In genomic region chrX:41352329-41352801, GRCh38 we compare ENCODE assay signal across 14 cellular contexts. TPM values are rescaled to one million over a fixed set of nuclear protein-coding genes. Genes with fewer than 3 reads are reported as not detected.
DNase-seq lines count a peak whose midpoint lies in the region; ATAC-seq and TF ChIP-seq lines count a peak whose summit lies in the region.
"Had no signal": no experiment of that assay in that cellular context is flagged by ENCODE, and none has a peak within 500 bp of the region (broad histone marks: within the 10 kb centered on the region; RNA-seq: fewer than 3 reads in every experiment).

No MANE protein-coding gene starts in this region.

- no peaks in the 10 kb centered on the region for H3K9me3 Mint-ChIP-seq in activated CD4-positive, alpha-beta T cell treated with anti-CD3 and anti-CD28 coated beads for 36 hours (ENCODE audit: low read depth)
- H3K9me3 Mint-ChIP-seq in activated T-helper 1 cell treated with anti-CD3 and anti-CD28 coated beads, Interleukin-12 subunit alpha, Interleukin-12 subunit beta, Interleukin-2, Interleukin-4 antibody, amounts not matched to agents 30 ng/mL and 10 ng/mL and 1 ng/mL, durations not matched to agents 14 hours and 24 hours and 36 hours = no peaks in the 10 kb centered on the region
- peaks cover 12% of the 10 kb centered on the region for H3K9me3 Mint-ChIP-seq in mesothelial cell of epicardium

- peak overlapping the region; percentile 59 for H3K27ac Mint-ChIP-seq in activated CD4-positive, alpha-beta T cell treated with anti-CD3 and anti-CD28 coated beads for 36 hours
- peak overlapping the region; percentile 53 for H3K27ac Mint-ChIP-seq in activated T-helper 1 cell treated with anti-CD3 and anti-CD28 coated beads, Interleukin-12 subunit alpha, Interleukin-12 subunit beta, Interleukin-2, Interleukin-4 antibody, amounts not matched to agents 30 ng/mL and 10 ng/mL and 1 ng/mL, durations not matched to agents 14 hours and 24 hours and 36 hours
- peak overlapping the region; percentile 11 for H3K27ac Mint-ChIP-seq in mesothelial cell of epicardium

- H3K4me3 Mint-ChIP-seq in activated CD4-positive, alpha-beta T cell treated with anti-CD3 and anti-CD28 coated beads for 36 hours = no peak overlapping the region
- H3K4me3 Mint-ChIP-seq in activated T-helper 1 cell treated with anti-CD3 and anti-CD28 coated beads, Interleukin-12 subunit alpha, Interleukin-12 subunit beta, Interleukin-2, Interleukin-4 antibody, amounts not matched to agents 30 ng/mL and 10 ng/mL and 1 ng/mL, durations not matched to agents 14 hours and 24 hours and 36 hours = no peak overlapping the region
- no peak overlapping the region for H3K4me3 Mint-ChIP-seq in mesothelial cell of epicardium

- POLR2A ChIA-PET in activated CD4-positive, alpha-beta T cell treated with anti-CD3 and anti-CD28 coated beads for 36 hours (lab: Charles Lee) = no interaction called here

- H3K27me3 Mint-ChIP-seq in activated CD4-positive, alpha-beta T cell treated with anti-CD3 and anti-CD28 coated beads for 36 hours = no peaks in the 10 kb centered on the region
- H3K27me3 Mint-ChIP-seq in activated T-helper 1 cell treated with anti-CD3 and anti-CD28 coated beads, Interleukin-12 subunit alpha, Interleukin-12 subunit beta, Interleukin-2, Interleukin-4 antibody, amounts not matched to agents 30 ng/mL and 10 ng/mL and 1 ng/mL, durations not matched to agents 14 hours and 24 hours and 36 hours (ENCODE audit: insufficient read depth) = no peaks in the 10 kb centered on the region
- no peaks in the 10 kb centered on the region for H3K27me3 Mint-ChIP-seq in mesothelial cell of epicardium (ENCODE audit: low read depth)

- peak; percentile 1 for ATAC-seq in activated CD4-positive, alpha-beta T cell treated with anti-CD3 and anti-CD28 coated beads for 36 hours

- DNase-seq in activated CD4-positive, alpha-beta T cell treated with anti-CD3 and anti-CD28 coated beads for 36 hours = no peak
- DNase-seq in activated CD4-positive, alpha-beta T cell treated with anti-CD3 and anti-CD28 coated beads for 4 hours = no peak
- peak; percentile 6 for DNase-seq in HT-29 (ENCODE audit: low spot score)
- DNase-seq in activated T-helper 1 cell treated with anti-CD3 and anti-CD28 coated beads, Interleukin-12 subunit alpha, Interleukin-12 subunit beta, Interleukin-2, Interleukin-4 antibody, amounts not matched to agents 30 ng/mL and 10 ng/mL and 1 ng/mL, durations not matched to agents 14 hours and 24 hours and 36 hours (ENCODE audit: low spot score) = no peak
- no peak for DNase-seq in mesothelial cell of epicardium (ENCODE audit: low spot score in 2 of 2, unreplicated experiment in 2 of 2)
- DNase-seq in KG1 (lab: John Stamatoyannopoulos, UW) = no peak
- DNase-seq in NOMO-1 treated with dmso at 0.1 percent for 144 hours (lab: John Stamatoyannopoulos, UW; ENCODE audit: unreplicated experiment) = no peak
- DNase-seq in T-helper 1 cell = no peak
- DNase-seq: HCEC 1CT; KBM-7; lower lobe of right lung; NCI-H2081; ovary; stimulated activated CD4-positive, alpha-beta T cell treated with anti-CD3 and anti-CD28 coated beads, Interleukin-15, amount 100 ng/mL, for 24 hours had no signal

- peaks cover 30% of the 10 kb centered on the region for H3K4me1 Mint-ChIP-seq in activated CD4-positive, alpha-beta T cell treated with anti-CD3 and anti-CD28 coated beads for 36 hours
- H3K4me1 Mint-ChIP-seq in activated T-helper 1 cell treated with anti-CD3 and anti-CD28 coated beads, Interleukin-12 subunit alpha, Interleukin-12 subunit beta, Interleukin-2, Interleukin-4 antibody, amounts not matched to agents 30 ng/mL and 10 ng/mL and 1 ng/mL, durations not matched to agents 14 hours and 24 hours and 36 hours (ENCODE audit: low read depth) = peaks cover 30% of the 10 kb centered on the region
- H3K4me1 Mint-ChIP-seq in mesothelial cell of epicardium = no peaks in the 10 kb centered on the region

- intact Hi-C loops in activated CD4-positive, alpha-beta T cell treated with anti-CD3 and anti-CD28 coated beads for 36 hours (cut with DNase I, micrococcal nuclease) = loop anchor here in 1 of 2 experiments (5.0 kb wide), 1 partner anchor 35 kb away; no protein-coding TSS in a partner anchor
- intact Hi-C loops in activated T-helper 1 cell treated with anti-CD3 and anti-CD28 coated beads, Interleukin-12 subunit alpha, Interleukin-12 subunit beta, Interleukin-2, Interleukin-4 antibody, amounts not matched to agents 30 ng/mL and 10 ng/mL and 1 ng/mL, durations not matched to agents 14 hours and 24 hours and 36 hours (cut with micrococcal nuclease) = loop anchor here (2.0 kb wide), 2 partner anchors 16 to 30 kb away; no protein-coding TSS in a partner anchor

- TF ChIP-seq CTCF in mesothelial cell of epicardium (IDR thresholded peaks at IDR 0.05; ENCODE audit: unreplicated experiment) = no peak

- H3K36me3 Mint-ChIP-seq in activated CD4-positive, alpha-beta T cell treated with anti-CD3 and anti-CD28 coated beads for 36 hours (ENCODE audit: low read depth) = peaks cover 26% of the 10 kb centered on the region
- H3K36me3 Mint-ChIP-seq in activated T-helper 1 cell treated with anti-CD3 and anti-CD28 coated beads, Interleukin-12 subunit alpha, Interleukin-12 subunit beta, Interleukin-2, Interleukin-4 antibody, amounts not matched to agents 30 ng/mL and 10 ng/mL and 1 ng/mL, durations not matched to agents 14 hours and 24 hours and 36 hours (ENCODE audit: low read depth) = peaks cover 25% of the 10 kb centered on the region
- no peaks in the 10 kb centered on the region for H3K36me3 Mint-ChIP-seq in mesothelial cell of epicardium

- CTCF ChIA-PET in activated CD4-positive, alpha-beta T cell treated with anti-CD3 and anti-CD28 coated beads for 36 hours (lab: Charles Lee) = no interaction called here

RNA-seq across cellular contexts. Expression of gene DDX3X, which starts 18.4 kb away (rescaled TPM):
- total RNA-seq in activated CD4-positive, alpha-beta T cell treated with anti-CD3 and anti-CD28 coated beads for 36 hours = 100 to 1,000 TPM; 118 to 207 TPM
- total RNA-seq in HT-29 (2014; rRNA removed; shearing (Covaris generic)) = 100 and 102 TPM in 2 replicates
- total RNA-seq in activated T-helper 1 cell treated with anti-CD3 and anti-CD28 coated beads, Interleukin-12 subunit alpha, Interleukin-12 subunit beta, Interleukin-2, Interleukin-4 antibody, amounts not matched to agents 30 ng/mL and 10 ng/mL and 1 ng/mL, durations not matched to agents 14 hours and 24 hours and 36 hours = 312 and 337 TPM in 2 replicates
- total RNA-seq in mesothelial cell of epicardium = 301 to 305 TPM (median 303 TPM) in 3 replicates
